23 cellular contexts compared by ENCODE assay signal in the genomic region with DNA sequence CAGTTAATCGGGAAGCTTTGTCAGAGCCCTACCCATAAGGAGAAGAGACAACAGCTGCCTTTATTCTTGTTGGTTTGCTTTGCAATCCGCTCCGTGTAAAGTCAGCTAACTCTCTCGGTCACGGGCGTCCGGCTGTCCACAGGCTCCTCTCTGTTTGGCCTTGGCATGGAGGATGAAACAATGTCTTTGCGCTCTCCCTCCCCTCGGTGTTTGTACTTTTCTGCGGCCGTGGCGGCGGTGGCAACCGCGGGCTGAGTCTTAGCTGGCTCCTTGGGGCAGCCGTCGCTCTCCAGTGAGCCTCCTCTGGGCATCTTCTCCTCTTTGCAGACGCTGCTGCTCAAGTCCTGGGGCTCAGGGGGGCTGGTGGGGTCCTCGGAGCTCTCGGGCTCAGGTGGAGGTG.
"Had no signal": no experiment of that assay in that cellular context is flagged by ENCODE, and none has a peak within 500 bp of the region (broad histone marks: within the 10 kb centered on the region; RNA-seq: fewer than 3 reads in every experiment).

No MANE protein-coding gene starts in this region.

- H3K4me1 Mint-ChIP-seq: activated B cell treated with CpG ODN at 0.5 μM for 24 hours; stimulated activated memory B cell treated with anti-CD40 and anti-IgM and Interleukin-4, amounts not matched to agents 10 μg/mL and 1 μg/mL and 100 μg/mL, for 72 hours had no signal

- H3K9me3 Mint-ChIP-seq: activated B cell treated with CpG ODN at 0.5 μM for 24 hours; activated naive CD4-positive, alpha-beta T cell treated with anti-CD3 and anti-CD28 coated beads for 36 hours; activated naive CD8-positive, alpha-beta T cell treated with anti-CD3 and anti-CD28 coated beads, Interleukin-2, amount 10 ng/mL, durations not matched to agents 7 days and 5 days; activated T-cell treated with anti-CD3 and anti-CD28 coated beads, Interleukin-2, amount 50 U/mL, for 72 hours; stimulated activated memory B cell treated with anti-CD40 and anti-IgM and Interleukin-4, amounts not matched to agents 10 μg/mL and 1 μg/mL and 100 μg/mL, for 72 hours had no signal

- H3K9me3 ChIP-seq: right lobe of liver had no signal

- H3K4me1 ChIP-seq: parathyroid adenoma had no signal

- H3K27me3 ChIP-seq: hepatocyte, right lobe of liver had no signal

- DNase-seq: activated B cell treated with CpG ODN at 0.5 μM for 24 hours; activated CD4-positive, alpha-beta T cell treated with anti-CD3 and anti-CD28 coated beads for 36 hours; activated CD4-positive, alpha-beta T cell treated with anti-CD3 and anti-CD28 coated beads, Interleukin-2, amount 50 U/mL, for 4 hours; activated CD8-positive, alpha-beta memory T cell treated with anti-CD3 and anti-CD28 coated beads for 24 hours; activated CD8-positive, alpha-beta memory T cell treated with anti-CD3 and anti-CD28 coated beads, Interleukin-2, amount 50 U/mL, for 48 hours; activated effector memory CD4-positive, alpha-beta T cell treated with Interleukin-2 at 50 U/mL for 16 hours; activated naive CD4-positive, alpha-beta T cell treated with anti-CD3 and anti-CD28 coated beads for 36 hours; activated naive CD8-positive, alpha-beta T cell treated with anti-CD3 and anti-CD28 coated beads, Interleukin-2, amount 10 ng/mL, durations not matched to agents 7 days and 5 days; activated T-cell treated with anti-CD3 and anti-CD28 coated beads, Interleukin-2, amount 50 U/mL, for 72 hours; amniotic stem cell; cerebellar nuclear complex; cortex of kidney; foreskin fibroblast; left cardiac atrium; mesenchymal stem cell; nephron progenitor cell; right lobe of liver; stimulated activated CD4-positive, alpha-beta T cell treated with anti-CD3 and anti-CD28 coated beads, Interleukin-1b, Interleukin-23, amount 100 ng/mL, for 48 hours; T-helper 9 cell had no signal

- H3K4me3 Mint-ChIP-seq: activated B cell treated with CpG ODN at 0.5 μM for 24 hours; activated CD4-positive, alpha-beta T cell treated with anti-CD3 and anti-CD28 coated beads for 36 hours; activated naive CD4-positive, alpha-beta T cell treated with anti-CD3 and anti-CD28 coated beads for 36 hours; activated naive CD8-positive, alpha-beta T cell treated with anti-CD3 and anti-CD28 coated beads, Interleukin-2, amount 10 ng/mL, durations not matched to agents 7 days and 5 days; activated T-cell treated with anti-CD3 and anti-CD28 coated beads, Interleukin-2, amount 50 U/mL, for 72 hours; nephron progenitor cell; stimulated activated memory B cell treated with anti-CD40 and anti-IgM and Interleukin-4, amounts not matched to agents 10 μg/mL and 1 μg/mL and 100 μg/mL, for 72 hours had no signal

- H3K36me3 Mint-ChIP-seq: activated naive CD8-positive, alpha-beta T cell treated with anti-CD3 and anti-CD28 coated beads, Interleukin-2, amount 10 ng/mL, durations not matched to agents 7 days and 5 days had no signal

- H3K27ac Mint-ChIP-seq: activated B cell treated with CpG ODN at 0.5 μM for 24 hours; activated CD4-positive, alpha-beta T cell treated with anti-CD3 and anti-CD28 coated beads for 36 hours; activated naive CD4-positive, alpha-beta T cell treated with anti-CD3 and anti-CD28 coated beads for 36 hours; activated naive CD8-positive, alpha-beta T cell treated with anti-CD3 and anti-CD28 coated beads, Interleukin-2, amount 10 ng/mL, durations not matched to agents 7 days and 5 days; activated T-cell treated with anti-CD3 and anti-CD28 coated beads, Interleukin-2, amount 50 U/mL, for 72 hours; nephron progenitor cell; stimulated activated memory B cell treated with anti-CD40 and anti-IgM and Interleukin-4, amounts not matched to agents 10 μg/mL and 1 μg/mL and 100 μg/mL, for 72 hours had no signal

- H3K4me3 ChIP-seq: hepatocyte, right lobe of liver, skin epidermis had no signal

- H3K27ac ChIP-seq: hepatocyte, parathyroid adenoma, right lobe of liver, skin epidermis had no signal

- H3K27me3 Mint-ChIP-seq: activated B cell treated with CpG ODN at 0.5 μM for 24 hours; activated CD4-positive, alpha-beta T cell treated with anti-CD3 and anti-CD28 coated beads for 36 hours; activated naive CD8-positive, alpha-beta T cell treated with anti-CD3 and anti-CD28 coated beads, Interleukin-2, amount 10 ng/mL, durations not matched to agents 7 days and 5 days; stimulated activated memory B cell treated with anti-CD40 and anti-IgM and Interleukin-4, amounts not matched to agents 10 μg/mL and 1 μg/mL and 100 μg/mL, for 72 hours had no signal
